ENCODE assay signal across 8 cellular contexts in genomic region chr2:105789745-105790466, GRCh38. TPM values are rescaled to one million over a fixed set of nuclear protein-coding genes. Genes with fewer than 3 reads are reported as not detected.
A peak's percentile ranks its signal among the peaks of the same experiment; 100 is the strongest.
DNase-seq lines count a peak whose midpoint lies in the region; ATAC-seq, FAIRE-seq and TF ChIP-seq lines count a peak whose summit lies in the region.

No MANE protein-coding gene starts in this region.

- H2AFZ ChIP-seq in K562 (ENCODE audit: low read depth, low read length) = no peak overlapping the region

- TF ChIP-seq EP300 in K562 (IDR thresholded peaks at IDR 0.05; ENCODE audit: low read length) = no peak

- no peaks in the 10 kb centered on the region for H3K27me3 ChIP-seq in K562 (ENCODE audit: control insufficient read depth in 2 of 2, insufficient read depth in 2 of 2, low read length in 2 of 2)

- peak; percentile 71 for ATAC-seq in GM19023 (IDR thresholded peaks at IDR 0.05; ENCODE audit: unreplicated experiment)
- ATAC-seq in HG03175 (IDR thresholded peaks at IDR 0.05; ENCODE audit: unreplicated experiment) = peak; percentile 83
- no peak for ATAC-seq in K562

- intact Hi-C loops in K562 (cut with micrococcal nuclease) = no loop called here
- intact Hi-C loops in posterior vena cava (cut with DNase I) = loop anchor here in 1 of 2 donors (1.0 kb wide), 1 partner anchor 46 kb away; no protein-coding TSS in a partner anchor

- no TSS peak for BruUV-seq in K562 (replicated peaks; lab: Mats Ljungman, UMichigan)

- WGBS in K562 (ENCODE audit: insufficient coverage, low coverage, missing lambda C conversion rate) = 42% methylated on average over 11 of the region's 11 CpGs

- peak; percentile 35 for FAIRE-seq in K562 (lab: Jason Lieb, UNC)

- TF ChIP-seq CTCF in K562 (IDR thresholded peaks at IDR 0.05 in 2 of 3, conservative IDR thresholded peaks at IDR 0.05 in 1 of 3; ENCODE audit: insufficient read depth in 2 of 3, low read depth in 1 of 3, low read length in 3 of 3) = peak; percentile 1 to 39 (median 23); a peak in 3 of 6 replicates

- peaks cover 3% of the 10 kb centered on the region; the same call in 1 of the 3 replicates for H3K79me2 ChIP-seq in K562 (ENCODE audit: control insufficient read depth, insufficient read depth, low read length)

- TF ChIP-seq POLR2A in K562 (conservative IDR thresholded peaks at IDR 0.05) = no peak

- no peaks in the 10 kb centered on the region for H3K36me3 ChIP-seq in K562 (ENCODE audit: control insufficient read depth, insufficient read depth, low read length)

- POLR2A ChIA-PET in K562 (lab: Yijun Ruan, JAX) = interaction anchor here (1.0 kb wide), 1 partner anchor 180 kb away, joined by 3 read pairs; no protein-coding TSS in a partner anchor

- peak in 1 of 2 experiments; percentile 22; a peak in 2 of 4 replicates for TF ChIP-seq RAD21 in K562 (CRISPR knock-in tag; conservative IDR thresholded peaks at IDR 0.05 in 1 of 2, IDR thresholded peaks at IDR 0.05 in 1 of 2)

- no peak overlapping the region for H3K27ac ChIP-seq in K562 (ENCODE audit: extremely low read depth, low read depth, low read length)

- H3K9ac ChIP-seq in K562 (ENCODE audit: insufficient read depth in 1 of 2, low read depth in 2 of 2, low read length in 2 of 2) = peak overlapping the region in 1 of 2 experiments; percentile 61; a peak in 1 of 4 replicates

- in situ Hi-C loops in K562 (cut with MboI) = loop anchor here (10.0 kb wide), 1 partner anchor 445 kb away; no protein-coding TSS in a partner anchor

- H3K4me2 ChIP-seq in K562 (ENCODE audit: insufficient read depth, low read length) = no peak overlapping the region

- no peaks in the 10 kb centered on the region for H3K9me3 ChIP-seq in K562 (replicated peaks; ENCODE audit: control insufficient read depth, insufficient read depth, low read depth, low read length)

- no peaks in the 10 kb centered on the region for H3K9me1 ChIP-seq in K562 (ENCODE audit: control insufficient read depth, insufficient read depth, low read length)

- peaks cover 20 to 31% of the 10 kb centered on the region in 2 experiments for H3K4me1 ChIP-seq in K562 (replicated peaks in 1 of 2; ENCODE audit: control insufficient read depth in 2 of 2, insufficient read depth in 2 of 2, low read length in 2 of 2)

- H3K4me3 ChIP-seq in K562 = no peak overlapping the region

- CTCF ChIA-PET in K562 (lab: Yijun Ruan, JAX; ENCODE audit: low intra/inter-chr PET ratio) = no interaction called here

- DNase-seq in AG08396 (ENCODE audit: low spot score) (peak; percentile 75), SKM-1 treated with dmso at 0.1 percent for 144 hours (lab: John Stamatoyannopoulos, UW; ENCODE audit: unreplicated experiment) (peak; percentile 54), K562 (ENCODE audit: extremely low read depth in 1 of 4, low spot score in 3 of 4) (no peak), kidney tubule cell (ENCODE audit: low spot score) (peak; percentile 68), stromal cell of bone marrow (ENCODE audit: low read depth) (peak; percentile 58), posterior vena cava (ENCODE audit: low spot score) (no peak)

- peaks cover 11% of the 10 kb centered on the region for H4K20me1 ChIP-seq in K562 (replicated peaks; ENCODE audit: control insufficient read depth, insufficient read depth, low read length)

TF ChIP-seq in K562, 482 proteins besides CTCF, POLR2A, EP300 and RAD21:
- no peak for TF ChIP-seq SNAPC5 (CRISPR knock-in tag; IDR thresholded peaks at IDR 0.05)
- TF ChIP-seq TRIM28 (IDR thresholded peaks at IDR 0.05) = no peak
- no peak for TF ChIP-seq ZNF511 (CRISPR knock-in tag; IDR thresholded peaks at IDR 0.05)

RNA-seq across cellular contexts. Expression of gene NCK2, which starts 45.2 kb away (rescaled TPM):
- total RNA-seq in K562 (2011; cell fraction: chromatin; rRNA removed; ENCODE audit: low replicate concordance) = 6.2 and 7.3 TPM in 2 replicates
- total RNA-seq in K562 (2011; cell fraction: nucleolus; rRNA removed) = 5.0 and 5.1 TPM in 2 replicates
- 4.7 and 4.8 TPM in 2 replicates for total RNA-seq in K562 (2011; cell fraction: nucleoplasm; rRNA removed)
- 23.2 and 24.6 TPM in 2 replicates for total RNA-seq in K562 (2014; rRNA removed)
- total RNA-seq in K562 (2014; rRNA removed; fragmentation: Illumina TruSeq; extraction: Trizol) = 8.6 and 10.8 TPM in 2 replicates
- total RNA-seq in K562 (2015; rRNA removed; fragmentation: Illumina TruSeq; extraction: Trizol) = 19.6 and 21.4 TPM in 2 replicates
- total RNA-seq in K562 (2021) = 25.8 and 27.9 TPM in 2 replicates
- 4.5 and 4.8 TPM in 2 replicates for polyA plus RNA-seq in K562 (2011; rRNA removed)
- 4.3 and 7.8 TPM in 2 replicates for polyA plus RNA-seq in K562 (2011; cell fraction: cytosol; rRNA removed)
- polyA plus RNA-seq in K562 (2011; cell fraction: nucleus; rRNA removed) = 3.6 and 5.1 TPM in 2 replicates
- polyA plus RNA-seq in K562 (2012) = 27.1 and 38.2 TPM in 2 replicates
- 15.9 and 21.9 TPM in 2 replicates for polyA plus RNA-seq in K562 (2014; fragmentation: Illumina TruSeq; extraction: Trizol)
- 1 to 10 TPM in 1 of 2 experiments, under 1 TPM in 1; 0.90 to 1.8 TPM for polyA plus RNA-seq in K562 (2014; fragmentation: Nextera tagmentation; extraction: Ambion mirVana)
- 24.3 and 26.3 TPM in 2 replicates for polyA plus RNA-seq in K562 (2014; rRNA removed)
- 4.3 and 7.2 TPM in 2 replicates for polyA minus RNA-seq in K562 (2011; rRNA and poly(A)+ RNA removed)
- 2.0 and 2.6 TPM in 2 replicates for polyA minus RNA-seq in K562 (2011; cell fraction: cytosol; rRNA and poly(A)+ RNA removed)
- 4.7 and 5.4 TPM in 2 replicates for polyA minus RNA-seq in K562 (2011; cell fraction: nucleus; rRNA and poly(A)+ RNA removed)
- 10 to 100 TPM; 32.8 to 42.6 TPM for total RNA-seq in posterior vena cava

Comparison
In these comparisons a context has a peak if more than half of its experiments do, and no peak if none do; other contexts are left out.
1. DNase-seq: peak in AG08396 (single experiment), SKM-1 treated with dmso at 0.1 percent for 144 hours (single experiment), kidney tubule cell (single experiment) and stromal cell of bone marrow (single experiment); none in K562 (0 of 4) and posterior vena cava (single experiment).